Comparison of ENCODE assay signal across 19 cellular contexts in genomic region chr9:11016081-11016480, GRCh38.
"Had no signal": no experiment of that assay in that cellular context is flagged by ENCODE, and none has a peak within 500 bp of the region (broad histone marks: within the 10 kb centered on the region; RNA-seq: fewer than 3 reads in every experiment).

No MANE protein-coding gene starts in this region.

- H3K4me1 ChIP-seq: esophagus squamous epithelium, parathyroid adenoma, psoas muscle, spleen, upper lobe of left lung, uterus had no signal

- H3K79me2 ChIP-seq: parathyroid adenoma had no signal

- ATAC-seq: left colon, left ventricle myocardium superior, psoas muscle, sciatic nerve had no signal

- H2AFZ ChIP-seq: parathyroid adenoma had no signal

- H3K27me3 ChIP-seq: esophagus squamous epithelium, spleen, upper lobe of left lung, uterus had no signal

- H3K27ac ChIP-seq: esophagus squamous epithelium, parathyroid adenoma, psoas muscle, spleen, upper lobe of left lung, uterus had no signal

- H3K36me3 ChIP-seq: esophagus squamous epithelium, spleen, upper lobe of left lung, uterus had no signal

- H3K9me3 ChIP-seq: psoas muscle, uterus had no signal

- DNase-seq: cortex of kidney; effector memory CD4-positive, alpha-beta T cell; esophagus squamous epithelium; foreskin fibroblast; immature natural killer cell; kidney; left colon; left ventricle myocardium superior; mesenchymal stem cell; naive B cell; psoas muscle; retina; spleen; stimulated activated naive CD4-positive, alpha-beta T cell treated with Interleukin-2 at 50 U/mL for 16 hours; upper lobe of left lung; uterus had no signal

- H3K4me3 ChIP-seq: esophagus squamous epithelium, lung, psoas muscle, spleen, upper lobe of left lung, uterus had no signal

- H3K9ac ChIP-seq: parathyroid adenoma had no signal
